23 cellular contexts compared by ENCODE assay signal in genomic region chr19:18754501-18754900, GRCh38.
"Had no signal": no experiment of that assay in that cellular context is flagged by ENCODE, and none has a peak within 500 bp of the region (broad histone marks: within the 10 kb centered on the region; RNA-seq: fewer than 3 reads in every experiment).

No MANE protein-coding gene starts in this region.

- H3K36me3 ChIP-seq: thyroid gland, transverse colon, uterus had no signal

- H3K9me3 ChIP-seq: stomach, suprapubic skin, testis, thoracic aorta, thyroid gland, tibial artery, tibial nerve, transverse colon, upper lobe of left lung, upper lobe of right lung, uterus, vagina had no signal

- H3K4me1 ChIP-seq: testis, thyroid gland, tibial nerve, transverse colon, upper lobe of right lung, uterus had no signal

- DNase-seq: stimulated activated CD4-positive, alpha-beta T cell treated with anti-CD3 and anti-CD28 coated beads, Interleukin-2, amount 100 ng/mL, for 48 hours; stimulated activated CD4-positive, alpha-beta T cell treated with anti-CD3 and anti-CD28 coated beads, Interleukin-4, amount 100 ng/mL, for 1 hour; stimulated activated CD4-positive, alpha-beta T cell treated with anti-CD3 and anti-CD28 coated beads, Interleukin-4, amount 100 ng/mL, for 24 hours; stimulated activated CD4-positive, alpha-beta T cell treated with anti-CD3 and anti-CD28 coated beads, Interleukin-4, amount 100 ng/mL, for 4 hours; stimulated activated CD8-positive, alpha-beta memory T cell treated with anti-CD3 and anti-CD28 coated beads, Interleukin-4, amount 100 ng/mL, for 48 hours; stimulated activated naive B cell treated with anti-CD40 and anti-IgM and Interleukin-4, amounts not matched to agents 10 μg/mL and 1 μg/mL and 100 μg/mL, for 72 hours; stimulated activated naive CD4-positive, alpha-beta T cell; stimulated activated naive CD4-positive, alpha-beta T cell treated with Interleukin-2 at 50 U/mL for 16 hours; stimulated activated naive CD8-positive, alpha-beta T cell treated with anti-CD3 and anti-CD28 coated beads, Interleukin-15, amount 100 ng/mL, for 72 hours; stimulated activated naive CD8-positive, alpha-beta T cell treated with anti-CD3 and anti-CD28 coated beads, Interleukin-15, Interleukin-2, amounts not matched to agents 100 U/mL and 50 U/mL, for 24 hours; stomach; substantia nigra; testis; thyroid gland; tibial artery; transverse colon; upper lobe of left lung; upper lobe of right lung; uterus had no signal

- H3K4me3 ChIP-seq: stomach, suprapubic skin, testis, thoracic aorta, thyroid gland, tibial artery, tibial nerve, transverse colon, upper lobe of left lung, upper lobe of right lung, uterus, vagina had no signal

- H3K27ac ChIP-seq: stomach, suprapubic skin, testis, thoracic aorta, thyroid gland, tibial artery, tibial nerve, transverse colon, upper lobe of left lung, upper lobe of right lung, uterus, vagina had no signal

- H3K27me3 ChIP-seq: stomach, suprapubic skin, testis, thyroid gland, tibial artery, tibial nerve, transverse colon, upper lobe of left lung, upper lobe of right lung, uterus, vagina had no signal
